ENCODE assay signal across 22 cellular contexts in genomic region chr2:203451011-203451410, GRCh38.
DNase-seq lines count a peak whose midpoint lies in the region; ATAC-seq and TF ChIP-seq lines count a peak whose summit lies in the region.
"Had no signal": no experiment of that assay in that cellular context is flagged by ENCODE, and none has a peak within 500 bp of the region (broad histone marks: within the 10 kb centered on the region; RNA-seq: fewer than 3 reads in every experiment).

No MANE protein-coding gene starts in this region.

- TF ChIP-seq POLR2A in prostate gland (IDR thresholded peaks at IDR 0.05), result no peak

- H3K27ac ChIP-seq in SK-N-SH (ENCODE audit: low read depth in 2 of 2, low read length in 1 of 2) (peak overlapping the region; percentile 48 to 56; a peak in 3 of 4 replicates), psoas muscle (no peak overlapping the region), prostate gland (no peak overlapping the region)
- H3K27ac ChIP-seq: C4-2B, esophagus muscularis mucosa, ovary, sigmoid colon, stomach had no signal

- H3K4me3 ChIP-seq in SK-N-SH (ENCODE audit: low read depth in 2 of 2, low read length in 1 of 2) (no peak overlapping the region), psoas muscle (no peak overlapping the region), prostate gland (no peak overlapping the region)
- H3K4me3 ChIP-seq: esophagus muscularis mucosa, ovary, sigmoid colon, stomach had no signal

- DNase-seq in GM04503 (ENCODE audit: low read depth) (peak; percentile 31), SK-N-SH (no peak), glomerular visceral epithelial cell (ENCODE audit: extremely low spot score) (peak; percentile 17), psoas muscle (no peak), prostate gland (ENCODE audit: low spot score) (no peak)
- no peak for DNase-seq in activated CD4-positive, alpha-beta T cell treated with anti-CD3 and anti-CD28 coated beads, Interleukin-2, amount 50 U/mL, for 1 hour
- DNase-seq: activated CD4-positive, alpha-beta T cell treated with anti-CD3 and anti-CD28 coated beads, Interleukin-2, amount 10 ng/mL, durations not matched to agents 7 days and 5 days; activated gamma-delta T cell treated with Interleukin-2 at 50 U/mL for 16 hours; amygdala; effector CD8-positive, alpha-beta T cell; head of caudate nucleus; left ventricle myocardium superior; NCI-H1105 treated with DMSO at 0.1 percent for 48 hours; NCI-H526 treated with DMSO at 0.1 percent for 48 hours; ovary; SHP77; sigmoid colon; stimulated activated CD4-positive, alpha-beta T cell treated with anti-CD3 and anti-CD28 coated beads, Interleukin-4, amount 100 ng/mL, for 1 hour; stomach had no signal

- H3K4me2 ChIP-seq in SK-N-SH, result 0 out of 2 replicates have a peak overlapping the region, but pooled peaks have one; percentile 5

- no peak for TF ChIP-seq CTCF in SK-N-SH (IDR thresholded peaks at IDR 0.05)
- TF ChIP-seq CTCF in psoas muscle (IDR thresholded peaks at IDR 0.05), result no peak
- no peak for TF ChIP-seq CTCF in prostate gland (IDR thresholded peaks at IDR 0.05)

- intact Hi-C loops in psoas muscle (cut with DNase I), result loop anchor here in 1 of 2 donors (5.0 to 10.0 kb wide), 2 partner anchors 216 to 1949 kb away; partner anchors contain the start of gene CYP20A1
- intact Hi-C loops in prostate gland (cut with DNase I), result loop anchor here (10.0 kb wide), 1 partner anchor 216 kb away; the partner anchor contains the start of gene CYP20A1

- 74% methylated on average over 2 of the region's 2 CpGs for whole genome bisulfite sequencing in SK-N-SH (ENCODE audit: low lambda C conversion rate)
- WGBS in psoas muscle, 3 donors, result 96 to 98% (median 97%) methylated on average over 2 of the region's 2 CpGs
- WGBS in prostate gland, result 92% methylated on average over 2 of the region's 2 CpGs

- H3K27me3 ChIP-seq in SK-N-SH (ENCODE audit: insufficient read depth) (no peaks in the 10 kb centered on the region), psoas muscle (ENCODE audit: insufficient read depth in 3 of 3, low read length in 2 of 3) (no peaks in the 10 kb centered on the region), prostate gland (replicated peaks; ENCODE audit: insufficient read depth) (no peaks in the 10 kb centered on the region)
- H3K27me3 ChIP-seq: esophagus muscularis mucosa, ovary, sigmoid colon, stomach had no signal

- no peaks in the 10 kb centered on the region for H3K9me2 ChIP-seq in SK-N-SH

- CTCF ChIA-PET in SK-N-SH (lab: Yijun Ruan, JAX), result interaction anchor here (1.5 to 1.6 kb wide), 2 partner anchors 225 to 364 kb away, joined by 3 to 4 read pairs; no protein-coding TSS in a partner anchor

- peaks cover 48% of the 10 kb centered on the region for H3F3A ChIP-seq in SK-N-SH (replicated peaks; ENCODE audit: insufficient read depth)

- TF ChIP-seq EP300 in SK-N-SH (IDR thresholded peaks at IDR 0.05; ENCODE audit: borderline replicate concordance in 1 of 2, low read depth in 1 of 2, low read length in 1 of 2), result peak in 1 of 2 experiments; percentile 76; a peak in 1 of 4 replicates

- H3K79me2 ChIP-seq in SK-N-SH (ENCODE audit: insufficient read depth), result peaks cover 8% of the 10 kb centered on the region; the same call in 1 of the 2 replicates

- H3K36me3 ChIP-seq in SK-N-SH (replicated peaks in 1 of 2; ENCODE audit: control insufficient read depth in 1 of 2, insufficient read depth in 2 of 2, low read length in 1 of 2) (peaks cover 61 to 71% of the 10 kb centered on the region in 2 experiments), psoas muscle (ENCODE audit: insufficient read depth in 1 of 2, low read depth in 1 of 2) (peaks cover 11 to 91% of the 10 kb centered on the region in 2 donors), prostate gland (no peaks in the 10 kb centered on the region)
- H3K36me3 ChIP-seq: ovary had no signal

- H3K4me1 ChIP-seq in SK-N-SH (ENCODE audit: control insufficient read depth in 1 of 2, insufficient read depth in 2 of 2, low read depth in 1 of 2, low read length in 1 of 2) (peaks cover 5 to 7% of the 10 kb centered on the region in 2 experiments; a peak in 2 of 4 replicates), psoas muscle (no peaks in the 10 kb centered on the region), prostate gland (replicated peaks) (no peaks in the 10 kb centered on the region)
- H3K4me1 ChIP-seq: stomach had no signal

- no peaks in the 10 kb centered on the region for H4K20me1 ChIP-seq in SK-N-SH (ENCODE audit: insufficient read depth)

- H3K9ac ChIP-seq in SK-N-SH, result no peak overlapping the region

- H3K9me3 ChIP-seq in SK-N-SH (no peaks in the 10 kb centered on the region), psoas muscle (no peaks in the 10 kb centered on the region), prostate gland (no peaks in the 10 kb centered on the region)
- H3K9me3 ChIP-seq: esophagus muscularis mucosa, ovary, sigmoid colon, stomach had no signal

- H2AFZ ChIP-seq in SK-N-SH (ENCODE audit: low read depth), result no peak overlapping the region

- POLR2A ChIA-PET in SK-N-SH (lab: Yijun Ruan, JAX), result no interaction called here

- ATAC-seq in psoas muscle (no peak), HG02840 (IDR thresholded peaks at IDR 0.05; ENCODE audit: low FRiP score, unreplicated experiment) (no peak)

- TF ChIP-seq RAD21 in SK-N-SH (IDR thresholded peaks at IDR 0.05; ENCODE audit: low read length), result no peak

TF ChIP-seq in SK-N-SH, 30 proteins besides CTCF, POLR2A, EP300 and RAD21 (continues in another document):
- TF ChIP-seq USF1 (IDR thresholded peaks at IDR 0.05; ENCODE audit: borderline replicate concordance, low read depth) (no peak), FOSL2 (IDR thresholded peaks at IDR 0.05; ENCODE audit: borderline replicate concordance, low read depth) (peak; percentile 72; the same call in 1 of the 2 replicates), ELF1 (IDR thresholded peaks at IDR 0.05) (no peak), REST (IDR thresholded peaks at IDR 0.05; ENCODE audit: low read depth, low read length) (no peak), JUND (IDR thresholded peaks at IDR 0.05) (peak; percentile 62), SMC3 (IDR thresholded peaks at IDR 0.05; ENCODE audit: low read depth, low read length) (no peak), TAF1 (IDR thresholded peaks at IDR 0.05; ENCODE audit: borderline replicate concordance, low read depth, low read length) (no peak), TEAD4 (IDR thresholded peaks at IDR 0.05; ENCODE audit: borderline replicate concordance, insufficient read depth) (peak; percentile 87; the same call in 1 of the 2 replicates), RCOR1 (IDR thresholded peaks at IDR 0.05; ENCODE audit: low read length) (no peak), POLR2AphosphoS5 (IDR thresholded peaks at IDR 0.05; ENCODE audit: low read depth, low read length) (peak; percentile 40; the same call in 1 of the 2 replicates), YY1 (IDR thresholded peaks at IDR 0.05; ENCODE audit: low read depth) (0 out of 2 replicates have a peak, but pooled peaks have one; percentile 33), RXRA (IDR thresholded peaks at IDR 0.05; ENCODE audit: borderline replicate concordance, low read depth) (no peak), MXI1 (IDR thresholded peaks at IDR 0.05; ENCODE audit: low read depth, low read length) (no peak), USF2 (IDR thresholded peaks at IDR 0.05; ENCODE audit: borderline replicate concordance, low read depth, low read length) (no peak)

Comparison
In these comparisons a context has a peak if more than half of its experiments do, and no peak if none do; other contexts are left out.
1. DNase-seq: peak in GM04503 (single experiment) and glomerular visceral epithelial cell (single experiment); none in SK-N-SH (single experiment), psoas muscle (0 of 2), activated CD4-positive, alpha-beta T cell treated with anti-CD3 and anti-CD28 coated beads, Interleukin-2, amount 50 U/mL, for 1 hour (single experiment) and prostate gland (single experiment).
2. H3K27ac ChIP-seq: peak in SK-N-SH (2 of 2); none in psoas muscle (single experiment) and prostate gland (0 of 2).